ENCODE assay signal across 8 cellular contexts in genomic region chr1:102970496-102971078, GRCh38.
DNase-seq lines count a peak whose midpoint lies in the region; ATAC-seq and TF ChIP-seq lines count a peak whose summit lies in the region.

No MANE protein-coding gene starts in this region.

- TF ChIP-seq CTCF in 22Rv1 (IDR thresholded peaks at IDR 0.05) = peak; percentile 81
- TF ChIP-seq CTCF in GM06990 (IDR thresholded peaks at IDR 0.05; ENCODE audit: insufficient read depth, low read length, poor library complexity, severe bottlenecking) = peak; percentile 77
- peak; percentile 67 for TF ChIP-seq CTCF in MCF 10A (IDR thresholded peaks at IDR 0.05; ENCODE audit: unreplicated experiment)
- TF ChIP-seq CTCF in esophagus squamous epithelium (IDR thresholded peaks at IDR 0.05) = peak in 3 of 6 experiments; percentile 18 to 36 (median 27)

- H3K4ac ChIP-seq in mesenchymal stem cell (ENCODE audit: low read depth in 1 of 2, low read length in 2 of 2) = no peak overlapping the region

- no peak for TF ChIP-seq POLR2A in esophagus squamous epithelium (IDR thresholded peaks at IDR 0.05)

- H3K36me3 Mint-ChIP-seq in MCF 10A (ENCODE audit: insufficient read depth, unreplicated experiment) = no peaks in the 10 kb centered on the region

- H3K36me3 ChIP-seq in GM06990 (ENCODE audit: control insufficient read depth, insufficient read depth, low read length) (no peaks in the 10 kb centered on the region), mesenchymal stem cell (ENCODE audit: control insufficient read depth in 1 of 2, insufficient read depth in 2 of 2, low read depth in 1 of 2, low read length in 2 of 2) (peaks cover 0 to 4% of the 10 kb centered on the region in 2 experiments), esophagus squamous epithelium (no peaks in the 10 kb centered on the region)

- H3K4me1 Mint-ChIP-seq in MCF 10A (ENCODE audit: insufficient read depth, unreplicated experiment) = no peaks in the 10 kb centered on the region

- no peak overlapping the region for H2AK5ac ChIP-seq in mesenchymal stem cell (ENCODE audit: low read length, severe bottlenecking)

- H2BK12ac ChIP-seq in mesenchymal stem cell (ENCODE audit: low read length in 2 of 2) = no peak overlapping the region

- peaks cover 1% of the 10 kb centered on the region for H3K79me1 ChIP-seq in mesenchymal stem cell (replicated peaks; ENCODE audit: low read length, poor library complexity, severe bottlenecking)

- no peak overlapping the region for H2BK120ac ChIP-seq in mesenchymal stem cell (ENCODE audit: low read depth, low read length)

- H4K91ac ChIP-seq in mesenchymal stem cell (ENCODE audit: low read length) = no peak overlapping the region

- peaks cover 11% of the 10 kb centered on the region for H3K27me3 Mint-ChIP-seq in MCF 10A (ENCODE audit: insufficient read depth, unreplicated experiment)

- H3K4me3 Mint-ChIP-seq in MCF 10A (ENCODE audit: unreplicated experiment) = no peak overlapping the region

- no peak overlapping the region for H3K18ac ChIP-seq in mesenchymal stem cell (ENCODE audit: low read depth in 1 of 2, low read length in 2 of 2)

- H3K4me1 ChIP-seq in mesenchymal stem cell (ENCODE audit: control insufficient read depth, insufficient read depth, low read depth, low read length) (no peaks in the 10 kb centered on the region), esophagus squamous epithelium (no peaks in the 10 kb centered on the region)

- H3K23ac ChIP-seq in mesenchymal stem cell (ENCODE audit: low read length in 2 of 2) = no peak overlapping the region

- H3K27ac ChIP-seq in 22Rv1 (no peak overlapping the region), mesenchymal stem cell (ENCODE audit: low read length, poor library complexity, severe bottlenecking) (no peak overlapping the region), esophagus squamous epithelium (no peak overlapping the region)

- no peak overlapping the region for H3K27ac Mint-ChIP-seq in MCF 10A (ENCODE audit: low read depth, unreplicated experiment)

- intact Hi-C loops in MCF 10A (cut with micrococcal nuclease) = loop anchor here (1.0 to 10.0 kb wide), 5 partner anchors 420 to 1317 kb away; no protein-coding TSS in a partner anchor
- intact Hi-C loops in esophagus squamous epithelium (cut with DNase I) = no loop called here

- H2AFZ ChIP-seq in mesenchymal stem cell (ENCODE audit: low read depth, low read length) = no peak overlapping the region

- H3K27me3 ChIP-seq in GM06990 (replicated peaks; ENCODE audit: control insufficient read depth, insufficient read depth, low read length) = no peaks in the 10 kb centered on the region
- no peaks in the 10 kb centered on the region for H3K27me3 ChIP-seq in mesenchymal stem cell (ENCODE audit: control insufficient read depth in 1 of 2, insufficient read depth in 1 of 2, low read length in 2 of 2)
- no peaks in the 10 kb centered on the region for H3K27me3 ChIP-seq in esophagus squamous epithelium

- no peak overlapping the region for H4K8ac ChIP-seq in mesenchymal stem cell (ENCODE audit: low read length)

- DNase-seq in GM06990 (ENCODE audit: extremely low read depth, insufficient read length) (peak; percentile 0), NCI-H510A (lab: John Stamatoyannopoulos, UW) (peak; percentile 24), MCF 10A (ENCODE audit: unreplicated experiment) (peak; percentile 68), mesenchymal stem cell (peak; percentile 65), esophagus squamous epithelium (lab: John Stamatoyannopoulos, UW) (no peak), mucosa of gallbladder (ENCODE audit: low spot score) (no peak)

- H2BK5ac ChIP-seq in mesenchymal stem cell (ENCODE audit: low read depth, low read length, poor library complexity, severe bottlenecking) = no peak overlapping the region

- H2BK15ac ChIP-seq in mesenchymal stem cell (ENCODE audit: low read depth, poor library complexity, severe bottlenecking) = no peak overlapping the region

- H3K14ac ChIP-seq in mesenchymal stem cell (ENCODE audit: low read length in 2 of 2) = no peak overlapping the region

- H3K9me3 ChIP-seq in mesenchymal stem cell (ENCODE audit: control insufficient read depth, low read length) = no peaks in the 10 kb centered on the region
- H3K9me3 ChIP-seq in esophagus squamous epithelium = no peaks in the 10 kb centered on the region

- H3K9ac ChIP-seq in mesenchymal stem cell (ENCODE audit: low read length) = no peak overlapping the region

- POLR2A ChIA-PET in MCF 10A (lab: Yijun Ruan, JAX) = interaction anchor here (1.1 kb wide), 1 partner anchor 10 kb away, joined by 3 read pairs; no protein-coding TSS in a partner anchor

- CTCF ChIA-PET in MCF 10A (lab: Yijun Ruan, JAX) = interaction anchor here (0.5 to 1.7 kb wide), 27 partner anchors 9 to 1450 kb away, joined by 3 to 11 read pairs (median 3); no protein-coding TSS in a partner anchor

- no peak overlapping the region for H3K4me2 ChIP-seq in mesenchymal stem cell (ENCODE audit: low read length, poor library complexity, severe bottlenecking)

- 71% methylated on average over 16 of the region's 17 CpGs for WGBS in mesenchymal stem cell
- WGBS in esophagus squamous epithelium, 2 donors = 55 to 63% methylated on average over 16 to 17 of the region's 17 CpGs

- H3K4me3 ChIP-seq in GM06990 (replicated peaks; ENCODE audit: low read depth, low read length) = no peak overlapping the region
- H3K4me3 ChIP-seq in mesenchymal stem cell (ENCODE audit: insufficient read depth in 1 of 2, low read depth in 1 of 2, low read length in 2 of 2) = no peak overlapping the region
- H3K4me3 ChIP-seq in esophagus squamous epithelium = no peak overlapping the region

- BruUV-seq in MCF 10A (replicated peaks; lab: Mats Ljungman, UMichigan) = no TSS peak

- no peaks in the 10 kb centered on the region for H3K9me3 Mint-ChIP-seq in MCF 10A (ENCODE audit: unreplicated experiment)

- peak; percentile 81 for ATAC-seq in HG03342 (IDR thresholded peaks at IDR 0.05; ENCODE audit: unreplicated experiment)

Comparison
In these comparisons a context has a peak if more than half of its experiments do, and no peak if none do; other contexts are left out.
1. DNase-seq: peak in GM06990 (single experiment), NCI-H510A (single experiment), MCF 10A (single experiment) and mesenchymal stem cell (single experiment); none in esophagus squamous epithelium (single experiment) and mucosa of gallbladder (single experiment).